Comparison of ENCODE assay signal across 8 cellular contexts in the genomic region with DNA sequence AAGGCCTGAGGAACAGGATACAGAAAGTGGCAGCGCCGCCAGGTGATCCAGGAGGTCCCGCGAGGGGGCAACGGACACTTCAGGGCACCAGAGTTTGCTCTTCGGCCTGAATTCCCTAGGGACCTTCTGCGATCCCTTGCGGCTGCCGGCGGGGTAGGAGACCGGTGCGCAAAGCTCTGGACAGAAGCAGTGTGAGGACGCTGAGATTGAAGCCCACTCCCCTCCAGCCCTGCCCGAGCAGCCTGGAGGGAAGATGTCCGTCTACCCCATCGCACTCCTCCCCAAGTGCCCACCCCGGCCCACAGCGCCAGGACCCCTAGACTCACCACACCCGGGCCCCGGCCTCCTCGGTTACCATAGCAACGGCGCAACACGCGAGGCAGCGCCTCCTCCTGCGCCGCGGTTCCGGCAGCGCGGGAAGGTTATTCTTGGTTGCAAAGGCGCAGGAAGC. TPM values are rescaled to one million over a fixed set of nuclear protein-coding genes. Genes with fewer than 3 reads are reported as not detected.
DNase-seq lines count a peak whose midpoint lies in the region; ATAC-seq and TF ChIP-seq lines count a peak whose summit lies in the region.

A gene with protein sequence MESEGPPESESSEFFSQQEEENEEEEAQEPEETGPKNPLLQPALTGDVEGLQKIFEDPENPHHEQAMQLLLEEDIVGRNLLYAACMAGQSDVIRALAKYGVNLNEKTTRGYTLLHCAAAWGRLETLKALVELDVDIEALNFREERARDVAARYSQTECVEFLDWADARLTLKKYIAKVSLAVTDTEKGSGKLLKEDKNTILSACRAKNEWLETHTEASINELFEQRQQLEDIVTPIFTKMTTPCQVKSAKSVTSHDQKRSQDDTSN (minus strand): TSS at position 361 of the 451 bp plus-strand sequence. CDS start 10,433 bp downstream, outside the sequence.

- H3K27ac Mint-ChIP-seq in nephron = peak within 1 kb of the TSS in 1 of 3 experiments; percentile 29

- H3K4me1 Mint-ChIP-seq in nephron = no peaks in the 10 kb centered on the region

- peak within 1 kb of the TSS; percentile 26 for H3K4me3 ChIP-seq in WI38 (ENCODE audit: low read depth, low read length)
- H3K4me3 ChIP-seq in fibroblast of lung (replicated peaks in 1 of 4; ENCODE audit: control extremely low read depth in 1 of 4, insufficient read depth in 1 of 4, low read depth in 3 of 4, low read length in 4 of 4) = peak within 1 kb of the TSS; percentile 44 to 56 (median 54)
- H3K4me3 ChIP-seq in Peyer's patch = peak within 1 kb of the TSS in 1 of 4 donors; percentile 35

- H3K9me3 Mint-ChIP-seq in nephron = no peaks in the 10 kb centered on the region

- no peak for TF ChIP-seq POLR2A in Peyer's patch (IDR thresholded peaks at IDR 0.05)

- peak within 1 kb of the TSS; percentile 32 for H3K9ac ChIP-seq in fibroblast of lung (ENCODE audit: insufficient read depth, low read length)

- H3K4me3 Mint-ChIP-seq in nephron = peak within 1 kb of the TSS; percentile 72 to 84 (median 82)

- H3K9me3 ChIP-seq in fibroblast of lung (ENCODE audit: control insufficient read depth, insufficient read depth, low read depth, low read length) (no peaks in the 10 kb centered on the region), Peyer's patch (no peaks in the 10 kb centered on the region)

- no peaks in the 10 kb centered on the region for H4K20me1 ChIP-seq in fibroblast of lung (ENCODE audit: control insufficient read depth, extremely low read depth, insufficient read depth, low read length)

- H3K27me3 ChIP-seq in fibroblast of lung (ENCODE audit: control insufficient read depth, insufficient read depth, low read length) (peaks cover 4% of the 10 kb centered on the region), Peyer's patch (peaks cover 0 to 4% of the 10 kb centered on the region in 2 donors)

- H3K4me1 ChIP-seq in fibroblast of lung (ENCODE audit: control insufficient read depth, extremely low read depth, insufficient read depth, low read length) = no peaks in the 10 kb centered on the region
- H3K4me1 ChIP-seq in Peyer's patch = peaks cover 0 to 6% (median 0%) of the 10 kb centered on the region in 4 donors

- ATAC-seq in HG03045 (IDR thresholded peaks at IDR 0.05; ENCODE audit: unreplicated experiment) (no peak), HG02885 (IDR thresholded peaks at IDR 0.05; ENCODE audit: poor library complexity, unreplicated experiment) (no peak)

- H3K4me2 ChIP-seq in fibroblast of lung (ENCODE audit: extremely low read depth, insufficient read depth, low read length) = peak within 1 kb of the TSS; percentile 69

- H3K27ac ChIP-seq in fibroblast of lung (ENCODE audit: insufficient read depth, low read length) (no peak within 1 kb of the TSS), Peyer's patch (no peak within 1 kb of the TSS)

- DNase-seq in activated T-cell treated with anti-CD3 and anti-CD28 coated beads for 48 hours (ENCODE audit: low read depth) = peak; percentile 18
- DNase-seq in activated T-cell treated with anti-CD3 and anti-CD28 coated beads for 4 hours = no peak
- peak; percentile 45 to 56 for DNase-seq in fibroblast of lung (ENCODE audit: low read depth in 2 of 2)
- DNase-seq in Peyer's patch = no peak

- H3K36me3 ChIP-seq in fibroblast of lung (ENCODE audit: control insufficient read depth, insufficient read depth, low read length) (no peaks in the 10 kb centered on the region), Peyer's patch (no peaks in the 10 kb centered on the region)

- peaks cover 6% of the 10 kb centered on the region for H3K27me3 Mint-ChIP-seq in nephron (ENCODE audit: low read depth)

- peak within 1 kb of the TSS; percentile 73 for H2AFZ ChIP-seq in fibroblast of lung (ENCODE audit: low read length)

- peaks cover 10% of the 10 kb centered on the region for H3K36me3 Mint-ChIP-seq in nephron (ENCODE audit: low read depth)

- TF ChIP-seq CTCF in WI38 (IDR thresholded peaks at IDR 0.05; ENCODE audit: low read depth, low read length) (no peak), fibroblast of lung (conservative IDR thresholded peaks at IDR 0.05 in 1 of 2, IDR thresholded peaks at IDR 0.05 in 1 of 2; ENCODE audit: low read depth in 1 of 2, low read length in 2 of 2) (no peak), nephron (IDR thresholded peaks at IDR 0.05; ENCODE audit: unreplicated experiment in 3 of 3) (no peak), Peyer's patch (IDR thresholded peaks at IDR 0.05) (no peak)

- no peaks in the 10 kb centered on the region for H3K79me2 ChIP-seq in fibroblast of lung (ENCODE audit: control insufficient read depth, insufficient read depth, low read length)

RNA-seq across cellular contexts. Expression of the gene that starts here (rescaled TPM):
- total RNA-seq in fibroblast of lung = 1.3 and 1.7 TPM in 2 replicates
- 0.34 and 0.43 TPM in 2 replicates for polyA plus RNA-seq in fibroblast of lung
- 0.17 and 0.22 TPM in 2 replicates for polyA plus RNA-seq in fibroblast of lung (2012)
- not detected in 2 replicates for polyA minus RNA-seq in fibroblast of lung (ENCODE audit: low replicate concordance)
- not detected for total RNA-seq in Peyer's patch

Comparison
In these comparisons a context has a peak if more than half of its experiments do, and no peak if none do; other contexts are left out.
1. DNase-seq: peak in activated T-cell treated with anti-CD3 and anti-CD28 coated beads for 48 hours (single experiment) and fibroblast of lung (2 of 2); none in activated T-cell treated with anti-CD3 and anti-CD28 coated beads for 4 hours (single experiment) and Peyer's patch (0 of 3).